ENCODE assay signal across 28 cellular contexts in the genomic region with DNA sequence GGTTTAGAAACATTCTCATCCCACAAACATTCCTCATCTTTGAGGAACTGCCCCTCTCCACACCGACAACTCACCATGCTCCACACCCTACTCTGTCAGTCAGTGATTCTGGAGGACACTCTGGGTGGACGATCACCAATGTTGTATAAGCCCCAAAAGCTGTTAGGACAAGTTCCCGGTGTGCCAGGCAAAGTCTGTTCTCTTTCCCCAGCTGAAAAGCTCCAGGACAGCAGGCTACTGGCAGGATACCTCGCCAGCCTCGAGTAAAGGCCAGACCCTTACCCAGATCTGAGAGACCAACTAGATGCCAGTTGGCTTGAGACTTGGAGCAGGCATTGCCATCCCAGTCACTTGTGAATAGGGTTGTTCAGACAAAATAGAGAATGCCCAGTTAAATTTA. TPM values are rescaled to one million over a fixed set of nuclear protein-coding genes. Genes with fewer than 3 reads are reported as not detected.
"Had no signal": no experiment of that assay in that cellular context is flagged by ENCODE, and none has a peak within 500 bp of the region (broad histone marks: within the 10 kb centered on the region; RNA-seq: fewer than 3 reads in every experiment).

No MANE protein-coding gene starts in this region.

- H3K4me3 Mint-ChIP-seq: dendritic cell treated with granulocyte-macrophage colony-stimulating factor and Interleukin-4, amounts not matched to agents 40 ng/mL and 50 ng/mL, for 4 days; naive B cell; nephron; stimulated activated naive B cell treated with anti-CD40 and anti-IgM and Interleukin-4, amounts not matched to agents 10 μg/mL and 1 μg/mL and 100 μg/mL, for 72 hours; stimulated activated naive CD8-positive, alpha-beta T cell treated with anti-CD3 and anti-CD28 coated beads, Interleukin-15, amount 100 ng/mL, for 72 hours had no signal

- H3K27ac ChIP-seq: cardiac muscle cell, gastrocnemius medialis, heart right ventricle, neutrophil, prostate gland, right lobe of liver, testis, tibial nerve had no signal

- H3K9me3 ChIP-seq: gastrocnemius medialis, neutrophil, prostate gland, right lobe of liver, testis had no signal

- H3K27me3 ChIP-seq: cardiac muscle cell, right lobe of liver, testis, tibial nerve had no signal

- H3K4me1 Mint-ChIP-seq: naive B cell; nephron; stimulated activated naive B cell treated with anti-CD40 and anti-IgM and Interleukin-4, amounts not matched to agents 10 μg/mL and 1 μg/mL and 100 μg/mL, for 72 hours; stimulated activated naive CD8-positive, alpha-beta T cell treated with anti-CD3 and anti-CD28 coated beads, Interleukin-15, amount 100 ng/mL, for 72 hours had no signal

- H3K36me3 Mint-ChIP-seq: stimulated activated naive B cell treated with anti-CD40 and anti-IgM and Interleukin-4, amounts not matched to agents 10 μg/mL and 1 μg/mL and 100 μg/mL, for 72 hours had no signal

- H3K36me3 ChIP-seq: cardiac muscle cell, gastrocnemius medialis, heart right ventricle, neutrophil, prostate gland, right lobe of liver, tibial nerve had no signal

- ATAC-seq: gastrocnemius medialis; heart right ventricle; left ventricle myocardium superior; right lobe of liver; stimulated activated naive B cell treated with anti-CD40 and anti-IgM and Interleukin-4, amounts not matched to agents 10 μg/mL and 1 μg/mL and 100 μg/mL, for 72 hours; stimulated activated naive CD8-positive, alpha-beta T cell treated with anti-CD3 and anti-CD28 coated beads, Interleukin-15, amount 100 ng/mL, for 72 hours had no signal

- H3K27ac Mint-ChIP-seq: dendritic cell treated with granulocyte-macrophage colony-stimulating factor and Interleukin-4, amounts not matched to agents 40 ng/mL and 50 ng/mL, for 4 days; naive B cell; nephron; stimulated activated naive B cell treated with anti-CD40 and anti-IgM and Interleukin-4, amounts not matched to agents 10 μg/mL and 1 μg/mL and 100 μg/mL, for 72 hours; stimulated activated naive CD8-positive, alpha-beta T cell treated with anti-CD3 and anti-CD28 coated beads, Interleukin-15, amount 100 ng/mL, for 72 hours had no signal

- DNase-seq: cerebellar nuclear complex; erythroblast; gastrocnemius medialis; heart right ventricle; hypothalamus; left ventricle myocardium superior; mesenchymal stem cell; midbrain; naive B cell; right lobe of liver; stimulated activated CD4-positive, alpha-beta T cell treated with anti-CD3 and anti-CD28 coated beads, Interleukin-2, amount 100 ng/mL, for 24 hours; stimulated activated CD4-positive, alpha-beta T cell treated with anti-CD3 and anti-CD28 coated beads, Interleukin-4, amount 100 ng/mL, for 4 hours; stimulated activated naive B cell treated with anti-CD40 and anti-IgM and Interleukin-4, amounts not matched to agents 10 μg/mL and 1 μg/mL and 100 μg/mL, for 72 hours; stimulated activated naive CD8-positive, alpha-beta T cell treated with anti-CD3 and anti-CD28 coated beads, Interleukin-15, amount 100 ng/mL, for 72 hours; testis had no signal

- H3K4me3 ChIP-seq: cardiac muscle cell, gastrocnemius medialis, heart right ventricle, lung, prostate gland, right lobe of liver, skin epidermis, testis, tibial nerve had no signal

- H3K4me1 ChIP-seq: gastrocnemius medialis, prostate gland, right lobe of liver, testis had no signal

RNA-seq across cellular contexts. Expression of gene KRT5, which starts 12.0 kb away (rescaled TPM):
- total RNA-seq: cardiac muscle cell, gastrocnemius medialis, osteocyte had no signal

RNA-seq across cellular contexts. Expression of gene KRT6A, which starts 15.2 kb away (rescaled TPM):
- total RNA-seq: cardiac muscle cell, fibroblast of villous mesenchyme, gastrocnemius medialis, osteocyte had no signal

RNA-seq across cellular contexts. Expression of gene KRT6C, which starts 34.6 kb away (rescaled TPM):
- total RNA-seq: cardiac muscle cell, fibroblast of villous mesenchyme, gastrocnemius medialis, heart right ventricle, left ventricle myocardium superior, lung, osteocyte, prostate gland, renal cortical epithelial cell, subcutaneous adipose tissue, tibial nerve had no signal
- polyA plus RNA-seq: cardiac muscle cell had no signal

RNA-seq across cellular contexts. Expression of gene KRT71, which starts 44.7 kb away (rescaled TPM):
- total RNA-seq: cardiac muscle cell, fibroblast of villous mesenchyme, gastrocnemius medialis, heart right ventricle, left ventricle myocardium superior, lung, osteocyte, prostate gland, renal cortical epithelial cell, right lobe of liver, subcutaneous adipose tissue, tibial nerve, ureter had no signal
- polyA plus RNA-seq: cardiac muscle cell, heart right ventricle, lung had no signal

RNA-seq across cellular contexts. Expression of gene KRT6B, which starts 56.3 kb away (rescaled TPM):
- total RNA-seq: cardiac muscle cell, fibroblast of villous mesenchyme, gastrocnemius medialis, heart right ventricle, left ventricle myocardium superior, osteocyte, subcutaneous adipose tissue, tibial nerve had no signal
